ENCODE assay signal across 9 cellular contexts in genomic region chr14:60515244-60515695, GRCh38. TPM values are rescaled to one million over a fixed set of nuclear protein-coding genes. Genes with fewer than 3 reads are reported as not detected.
DNase-seq lines count a peak whose midpoint lies in the region; TF ChIP-seq lines count a peak whose summit lies in the region.
"Had no signal": no experiment of that assay in that cellular context is flagged by ENCODE, and none has a peak within 500 bp of the region (broad histone marks: within the 10 kb centered on the region; RNA-seq: fewer than 3 reads in every experiment).

No MANE protein-coding gene starts in this region.

- DNase-seq in activated naive CD4-positive, alpha-beta T cell treated with anti-CD3 and anti-CD28 coated beads, Interleukin-2, amount 50 U/mL, for 16 hours, result peak; percentile 19
- DNase-seq in activated naive CD4-positive, alpha-beta T cell (lab: John Stamatoyannopoulos, UW), result no peak
- no peak for DNase-seq in mesenchymal stem cell
- DNase-seq in testis, result peak; percentile 58
- no peak for DNase-seq in ovary
- DNase-seq in NCI-H2227 (lab: John Stamatoyannopoulos, UW; ENCODE audit: unreplicated experiment), result no peak
- DNase-seq in NCI-H1105 (lab: John Stamatoyannopoulos, UW), result no peak
- DNase-seq: occipital lobe had no signal

- no peaks in the 10 kb centered on the region for H3K36me3 Mint-ChIP-seq in brain

- H3K36me3 ChIP-seq in mesenchymal stem cell (ENCODE audit: control insufficient read depth in 1 of 2, insufficient read depth in 2 of 2, low read depth in 1 of 2, low read length in 2 of 2) (no peaks in the 10 kb centered on the region), testis (ENCODE audit: low read depth, missing control alignments) (no peaks in the 10 kb centered on the region), ovary (no peaks in the 10 kb centered on the region)

- intact Hi-C loops in testis (cut with DNase I; ENCODE audit: low total_unique reads) (no loop called here), ovary (cut with DNase I) (no loop called here)

- no peak overlapping the region for H2BK12ac ChIP-seq in mesenchymal stem cell (ENCODE audit: low read length in 2 of 2)

- H3K14ac ChIP-seq in mesenchymal stem cell (ENCODE audit: low read length in 2 of 2), result no peak overlapping the region

- H3K27me3 ChIP-seq in mesenchymal stem cell (ENCODE audit: control insufficient read depth in 1 of 2, insufficient read depth in 1 of 2, low read length in 2 of 2) (peaks cover 77 to 82% of the 10 kb centered on the region in 2 experiments), testis (no peaks in the 10 kb centered on the region), ovary (no peaks in the 10 kb centered on the region)

- 5% methylated on average over 36 of the region's 47 CpGs for WGBS in mesenchymal stem cell
- 4% methylated on average over 32 of the region's 47 CpGs; no CpG with 5 or more reads in 1 of the 2 donors for WGBS in testis, 2 donors
- 2 to 3% (median 3%) methylated on average over 21 to 47 of the region's 47 CpGs for WGBS in ovary, 3 donors

- peak overlapping the region; percentile 85 for H3K4me2 ChIP-seq in mesenchymal stem cell (ENCODE audit: low read length, poor library complexity, severe bottlenecking)

- H2BK5ac ChIP-seq in mesenchymal stem cell (ENCODE audit: low read depth, low read length, poor library complexity, severe bottlenecking), result no peak overlapping the region

- peaks cover 25% of the 10 kb centered on the region for H3K4me1 ChIP-seq in mesenchymal stem cell (ENCODE audit: control insufficient read depth, insufficient read depth, low read depth, low read length)
- no peaks in the 10 kb centered on the region for H3K4me1 ChIP-seq in testis
- peaks cover 2% of the 10 kb centered on the region for H3K4me1 ChIP-seq in ovary (ENCODE audit: insufficient read depth)

- H3K27ac Mint-ChIP-seq in brain, result no peak overlapping the region

- peak overlapping the region in 2 of 5 experiments; percentile 68 to 71 for H3K4me3 Mint-ChIP-seq in brain

- H3K9me3 ChIP-seq in mesenchymal stem cell (ENCODE audit: control insufficient read depth, low read length) (peaks cover 4% of the 10 kb centered on the region), testis (no peaks in the 10 kb centered on the region), ovary (peaks cover 0 to 10% of the 10 kb centered on the region in 2 donors)

- peak overlapping the region; percentile 23 for H2AFZ ChIP-seq in mesenchymal stem cell (ENCODE audit: low read depth, low read length)

- peaks cover 99% of the 10 kb centered on the region for H3K27me3 Mint-ChIP-seq in brain

- H3K18ac ChIP-seq in mesenchymal stem cell (ENCODE audit: low read depth in 1 of 2, low read length in 2 of 2), result no peak overlapping the region

- H3K4ac ChIP-seq in mesenchymal stem cell (ENCODE audit: low read depth in 1 of 2, low read length in 2 of 2), result no peak overlapping the region

- H2BK15ac ChIP-seq in mesenchymal stem cell (ENCODE audit: low read depth, poor library complexity, severe bottlenecking), result no peak overlapping the region

- H3K23ac ChIP-seq in mesenchymal stem cell (ENCODE audit: low read length in 2 of 2), result peak overlapping the region in 1 of 2 experiments; percentile 85

- no peak overlapping the region for H2AK5ac ChIP-seq in mesenchymal stem cell (ENCODE audit: low read length, severe bottlenecking)

- TF ChIP-seq POLR2A in testis (IDR thresholded peaks at IDR 0.05) (no peak), ovary (IDR thresholded peaks at IDR 0.05) (no peak)

- no peak overlapping the region for H4K91ac ChIP-seq in mesenchymal stem cell (ENCODE audit: low read length)

- H3K9me3 Mint-ChIP-seq in brain, result peaks cover 3 to 19% (median 6%) of the 10 kb centered on the region in 5 experiments

- H4K8ac ChIP-seq in mesenchymal stem cell (ENCODE audit: low read length), result no peak overlapping the region

- H2BK120ac ChIP-seq in mesenchymal stem cell (ENCODE audit: low read depth, low read length), result no peak overlapping the region

- no peaks in the 10 kb centered on the region for H3K79me1 ChIP-seq in mesenchymal stem cell (replicated peaks; ENCODE audit: low read length, poor library complexity, severe bottlenecking)

- H3K27ac ChIP-seq in mesenchymal stem cell (ENCODE audit: low read length, poor library complexity, severe bottlenecking) (no peak overlapping the region), testis (peak overlapping the region; percentile 20 to 61), ovary (no peak overlapping the region)

- H3K4me1 Mint-ChIP-seq in brain, result peaks cover 12% of the 10 kb centered on the region

- TF ChIP-seq CTCF in brain (conservative IDR thresholded peaks at IDR 0.05) (peak; percentile 11 to 29), testis (IDR thresholded peaks at IDR 0.05) (no peak), ovary (IDR thresholded peaks at IDR 0.05) (no peak)

- TF ChIP-seq EP300 in ovary (IDR thresholded peaks at IDR 0.05), result no peak

- no peak overlapping the region for H3K9ac ChIP-seq in mesenchymal stem cell (ENCODE audit: low read length)

- H3K4me3 ChIP-seq in mesenchymal stem cell (ENCODE audit: insufficient read depth in 1 of 2, low read depth in 1 of 2, low read length in 2 of 2), result peak overlapping the region; percentile 18 to 54
- H3K4me3 ChIP-seq in testis, result peak overlapping the region; percentile 51 to 59
- no peak overlapping the region for H3K4me3 ChIP-seq in ovary

RNA-seq across cellular contexts. Expression of gene SIX6, which starts 6.3 kb away (rescaled TPM):
- polyA plus RNA-seq in brain (ENCODE audit: insufficient read depth, low read depth, low replicate concordance) (5.2 TPM), testis (ENCODE audit: insufficient read depth, low read depth, low replicate concordance) (0.17 TPM), ovary (not detected)
- not detected for polyA plus RNA-seq in mesenchymal stem cell (2013, experiment 1 of 2)
- not detected for polyA plus RNA-seq in mesenchymal stem cell (2013, experiment 2 of 2)
- total RNA-seq in testis (under 1 TPM; 0.31 to 0.39 TPM), ovary (not detected)
- total RNA-seq: occipital lobe had no signal

RNA-seq across cellular contexts. Expression of gene C14orf39, which starts 29.4 kb away (rescaled TPM):
- polyA plus RNA-seq in brain (ENCODE audit: insufficient read depth, low read depth, low replicate concordance) (not detected), testis (ENCODE audit: insufficient read depth, low read depth, low replicate concordance) (9.5 TPM), ovary (under 1 TPM; 0.15 to 0.20 TPM)
- 0.01 TPM for polyA plus RNA-seq in mesenchymal stem cell (2013, experiment 1 of 2)
- 0.04 TPM for polyA plus RNA-seq in mesenchymal stem cell (2013, experiment 2 of 2)
- total RNA-seq in testis (10 to 100 TPM; 12.1 to 12.9 TPM), ovary (under 1 TPM in 5 of 7 donors, not detected in 2; 0.28 to 0.84 (median 0.74) TPM)
- total RNA-seq: occipital lobe had no signal

Comparison
In these comparisons a context has a peak if more than half of its experiments do, and no peak if none do; other contexts are left out.
1. DNase-seq: peak in activated naive CD4-positive, alpha-beta T cell treated with anti-CD3 and anti-CD28 coated beads, Interleukin-2, amount 50 U/mL, for 16 hours (single experiment) and testis (single experiment); none in activated naive CD4-positive, alpha-beta T cell (0 of 4), mesenchymal stem cell (single experiment), ovary (0 of 5), NCI-H2227 (single experiment) and NCI-H1105 (single experiment).
2. CTCF ChIP-seq: peak in brain (2 of 2); none in testis (0 of 3) and ovary (0 of 3).
3. H3K27ac ChIP-seq: peak in testis (2 of 2); none in mesenchymal stem cell (single experiment) and ovary (0 of 2).